10 cellular contexts compared by ENCODE assay signal in the genomic region with DNA sequence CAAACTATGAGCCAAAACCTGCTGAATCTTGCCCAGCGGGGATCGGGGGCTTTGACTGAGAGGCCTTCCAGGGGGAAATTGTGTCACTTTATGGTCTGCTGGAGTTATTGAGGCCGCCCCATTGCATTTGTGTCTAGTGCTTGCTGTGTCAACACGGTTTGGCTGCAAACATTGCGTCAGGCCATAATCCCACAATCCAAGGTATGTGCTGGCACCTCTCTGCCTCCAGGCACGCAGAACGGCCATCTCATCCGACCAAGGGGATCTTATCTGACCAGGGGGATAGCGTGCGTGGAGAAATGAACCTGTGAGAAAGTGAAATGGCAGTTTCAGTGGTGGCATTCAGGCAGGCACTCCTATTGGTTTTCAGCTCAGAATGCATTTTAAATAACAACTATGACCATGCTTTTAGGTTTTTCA. TPM values are rescaled to one million over a fixed set of nuclear protein-coding genes. Genes with fewer than 3 reads are reported as not detected.
DNase-seq lines count a peak whose midpoint lies in the region; ATAC-seq and TF ChIP-seq lines count a peak whose summit lies in the region.
"Had no signal": no experiment of that assay in that cellular context is flagged by ENCODE, and none has a peak within 500 bp of the region (broad histone marks: within the 10 kb centered on the region; RNA-seq: fewer than 3 reads in every experiment).

No MANE protein-coding gene starts in this region.

- POLR2A ChIA-PET in OCI-LY7 (lab: Charles Lee), result interaction anchor here (3.4 kb wide), 1 partner anchor 13 kb away, joined by 33 read pairs; no protein-coding TSS in a partner anchor

- H4K20me1 ChIP-seq in OCI-LY7 (ENCODE audit: insufficient read depth, low read length) (no peaks in the 10 kb centered on the region), osteoblast (ENCODE audit: insufficient read depth, low read length) (no peaks in the 10 kb centered on the region)

- H3K79me2 ChIP-seq in OCI-LY7 (ENCODE audit: insufficient read depth, low read depth, low read length), result no peaks in the 10 kb centered on the region
- H3K79me2 ChIP-seq in osteoblast (ENCODE audit: insufficient read depth, low read length), result no peaks in the 10 kb centered on the region

- CTCF ChIA-PET in OCI-LY7 (lab: Charles Lee; ENCODE audit: unreplicated experiment), result interaction anchor here (1.2 kb wide), 1 partner anchor 17 kb away, joined by 3 read pairs; no protein-coding TSS in a partner anchor

- TF ChIP-seq CTCF in OCI-LY7 (conservative IDR thresholded peaks at IDR 0.05; ENCODE audit: low read length), result no peak
- TF ChIP-seq CTCF in osteoblast (IDR thresholded peaks at IDR 0.05; ENCODE audit: extremely low read depth, low read depth, low read length), result no peak

- intact Hi-C loops in OCI-LY7 (cut with micrococcal nuclease; ENCODE audit: unreplicated experiment), result loop anchor here (2.0 kb wide), 2 partner anchors 140 to 540 kb away; no protein-coding TSS in a partner anchor

- H3K27ac ChIP-seq in OCI-LY7 (ENCODE audit: low read depth, low read length, poor library complexity, severe bottlenecking), result peak overlapping the region; percentile 87
- H3K27ac ChIP-seq in osteoblast (ENCODE audit: low read depth, low read length), result no peak overlapping the region

- peak overlapping the region; percentile 85 for H3K4me2 ChIP-seq in OCI-LY7 (ENCODE audit: low read length)
- H3K4me2 ChIP-seq in osteoblast (ENCODE audit: insufficient read depth, low read length), result no peak overlapping the region

- H2AFZ ChIP-seq in OCI-LY7 (ENCODE audit: low read length) (peak overlapping the region; percentile 49; the same call in 1 of the 2 replicates), osteoblast (ENCODE audit: low read length) (no peak overlapping the region)

- DNase-seq in COLO668 (lab: John Stamatoyannopoulos, UW; ENCODE audit: unreplicated experiment) (peak; percentile 83), OCI-LY7 (ENCODE audit: low spot score) (peak; percentile 29), AML-193 (lab: John Stamatoyannopoulos, UW) (no peak), mucosa of gallbladder (ENCODE audit: low spot score) (no peak), dermis blood vessel endothelial cell (no peak), osteoblast (ENCODE audit: insufficient read length, low spot score, missing footprints) (no peak)
- DNase-seq: activated naive CD4-positive, alpha-beta T cell treated with anti-CD3 and anti-CD28 coated beads, Interleukin-2, amount 10 ng/mL, durations not matched to agents 7 days and 5 days had no signal

- H3K4me1 ChIP-seq in OCI-LY7 (ENCODE audit: insufficient read depth, low read length, poor library complexity, severe bottlenecking) (peaks cover 62% of the 10 kb centered on the region), osteoblast (ENCODE audit: insufficient read depth, low read length) (no peaks in the 10 kb centered on the region)

- H3K27me3 ChIP-seq in osteoblast (ENCODE audit: insufficient read depth, low read length), result no peaks in the 10 kb centered on the region

- no peaks in the 10 kb centered on the region for H3K9me3 ChIP-seq in OCI-LY7 (ENCODE audit: low read length)
- H3K9me3 ChIP-seq in osteoblast (ENCODE audit: low read depth, low read length), result no peaks in the 10 kb centered on the region

- H3K9me2 ChIP-seq in OCI-LY7 (ENCODE audit: insufficient read depth, low read length), result no peaks in the 10 kb centered on the region

- no TSS peak for BruUV-seq in OCI-LY7 (replicated peaks; lab: Mats Ljungman, UMichigan)

- ATAC-seq in GM19438 (IDR thresholded peaks at IDR 0.05; ENCODE audit: low read depth, unreplicated experiment) (peak; percentile 45), HG03095 (IDR thresholded peaks at IDR 0.05; ENCODE audit: unreplicated experiment) (peak; percentile 35)
- ATAC-seq: Right ventricle myocardium inferior had no signal

- H3K4me3 ChIP-seq in OCI-LY7 (ENCODE audit: low read depth, low read length, poor library complexity, severe bottlenecking), result peak overlapping the region; percentile 60
- no peak overlapping the region for H3K4me3 ChIP-seq in osteoblast (ENCODE audit: insufficient read depth, low read length)

- H3K36me3 ChIP-seq in OCI-LY7 (ENCODE audit: insufficient read depth, low read length) (0 out of 2 replicates have a peak, but pooled peaks cover 12% of the 10 kb centered on the region), osteoblast (ENCODE audit: insufficient read depth, low read length) (no peaks in the 10 kb centered on the region)

RNA-seq across cellular contexts. Expression of a gene that starts 18.1 kb away (rescaled TPM):
- not detected in 2 replicates for total RNA-seq in OCI-LY7 (2014; rRNA removed; shearing (Covaris generic))
- not detected in 2 replicates for total RNA-seq in OCI-LY7 (2022)
- 98.5 TPM for total RNA-seq in mucosa of gallbladder
- not detected in 2 replicates for total RNA-seq in dermis blood vessel endothelial cell
- 2.5 and 2.9 TPM in 2 replicates for total RNA-seq in osteoblast
- total RNA-seq: Right ventricle myocardium inferior had no signal

Comparison
In these comparisons a context has a peak if more than half of its experiments do, and no peak if none do; other contexts are left out.
1. DNase-seq: peak in COLO668 (single experiment) and OCI-LY7 (single experiment); none in AML-193 (0 of 2), mucosa of gallbladder (single experiment), dermis blood vessel endothelial cell (single experiment) and osteoblast (single experiment).
2. RNA of a gene that starts 18.1 kb away (total RNA-seq): 98.5 TPM in mucosa of gallbladder (single experiment); 2.5 to 2.9 TPM in osteoblast, not detected in OCI-LY7 and not detected in dermis blood vessel endothelial cell; every median in the first group is over 10 times any median in the second.